ENCODE assay signal across 9 cellular contexts in genomic region chr2:105775809-105776559, GRCh38. TPM values are rescaled to one million over a fixed set of nuclear protein-coding genes. Genes with fewer than 3 reads are reported as not detected.
DNase-seq lines count a peak whose midpoint lies in the region; ATAC-seq, FAIRE-seq and TF ChIP-seq lines count a peak whose summit lies in the region.
"Had no signal": no experiment of that assay in that cellular context is flagged by ENCODE, and none has a peak within 500 bp of the region (broad histone marks: within the 10 kb centered on the region; RNA-seq: fewer than 3 reads in every experiment).

No MANE protein-coding gene starts in this region.

- H3K9me2 ChIP-seq in MM.1S (replicated peaks; ENCODE audit: insufficient read depth, low read length) = no peaks in the 10 kb centered on the region

- H3K27me3 ChIP-seq in MM.1S (replicated peaks; ENCODE audit: insufficient read depth, low read length) = no peaks in the 10 kb centered on the region
- H3K27me3 ChIP-seq in left ventricle myocardium inferior (ENCODE audit: low read depth) = no peaks in the 10 kb centered on the region

- peak overlapping the region; percentile 57 for H3K4me2 ChIP-seq in MM.1S (ENCODE audit: low read depth, low read length)

- H3K27me3 Mint-ChIP-seq in Calu3 (ENCODE audit: unreplicated experiment) = no peaks in the 10 kb centered on the region

- peaks cover 17% of the 10 kb centered on the region for H3K4me1 Mint-ChIP-seq in Calu3 (ENCODE audit: low read depth, unreplicated experiment)

- no TSS peak for BruUV-seq in Calu3 (replicated peaks; lab: Mats Ljungman, UMichigan)

- peaks cover 13% of the 10 kb centered on the region for H3K36me3 Mint-ChIP-seq in Calu3 (ENCODE audit: insufficient read depth, unreplicated experiment)

- CTCF ChIA-PET in Calu3 (lab: Charles Lee) = no interaction called here

- H3K4me1 ChIP-seq in MM.1S (ENCODE audit: low read length) = peaks cover 38% of the 10 kb centered on the region
- peaks cover 89% of the 10 kb centered on the region for H3K4me1 ChIP-seq in left ventricle myocardium inferior
- peaks cover 10 to 24% of the 10 kb centered on the region in 2 donors for H3K4me1 ChIP-seq in kidney (ENCODE audit: control insufficient read depth in 1 of 2, insufficient read depth in 1 of 2, low read depth in 1 of 2, low read length in 2 of 2)

- peaks cover 22% of the 10 kb centered on the region for H3F3A ChIP-seq in MM.1S (ENCODE audit: insufficient read depth, low read length)

- TF ChIP-seq CTCF in MM.1S (IDR thresholded peaks at IDR 0.05; ENCODE audit: low read length) = no peak
- TF ChIP-seq CTCF in left ventricle myocardium inferior (IDR thresholded peaks at IDR 0.05; ENCODE audit: borderline replicate concordance) = no peak
- TF ChIP-seq CTCF in kidney (IDR thresholded peaks at IDR 0.05; ENCODE audit: borderline replicate concordance, extremely low read depth, insufficient read depth) = no peak
- TF ChIP-seq CTCF in Calu3 (IDR thresholded peaks at IDR 0.05; ENCODE audit: unreplicated experiment) = no peak

- H3K4me3 ChIP-seq in MM.1S (ENCODE audit: low read length) (peak overlapping the region; percentile 26; the same call in 1 of the 2 replicates), left ventricle myocardium inferior (no peak overlapping the region), kidney (ENCODE audit: low read length in 2 of 2) (no peak overlapping the region)

- H3K9ac ChIP-seq in MM.1S (ENCODE audit: low read length) = peak overlapping the region; percentile 34; the same call in 1 of the 2 replicates
- no peak overlapping the region for H3K9ac ChIP-seq in kidney (ENCODE audit: low read length in 2 of 2)

- peaks cover 100% of the 10 kb centered on the region for H3K79me2 ChIP-seq in MM.1S (ENCODE audit: low read length)

- no peaks in the 10 kb centered on the region for H3K36me3 ChIP-seq in MM.1S (replicated peaks; ENCODE audit: insufficient read depth, low read length)
- no peaks in the 10 kb centered on the region for H3K36me3 ChIP-seq in left ventricle myocardium inferior
- H3K36me3 ChIP-seq in kidney (ENCODE audit: control insufficient read depth in 1 of 2, insufficient read depth in 2 of 2, low read length in 2 of 2) = no peaks in the 10 kb centered on the region

- peak overlapping the region; percentile 89; the same call in 1 of the 2 replicates for H3K27ac ChIP-seq in MM.1S (ENCODE audit: low read length)
- H3K27ac ChIP-seq in left ventricle myocardium inferior (replicated peaks) = peak overlapping the region; percentile 52
- H3K27ac ChIP-seq in kidney (ENCODE audit: low read depth in 2 of 2, low read length in 2 of 2) = no peak overlapping the region

- peak; percentile 44 for ATAC-seq in GM21528 (IDR thresholded peaks at IDR 0.05; ENCODE audit: low FRiP score, unreplicated experiment)

- no peak overlapping the region for H3K4me3 Mint-ChIP-seq in Calu3 (ENCODE audit: low read depth, unreplicated experiment)

- FAIRE-seq in kidney (lab: Jason Lieb, UNC) = no peak
- FAIRE-seq: endometrium had no signal

- H3K9me3 Mint-ChIP-seq in Calu3 (ENCODE audit: low read depth, unreplicated experiment) = no peaks in the 10 kb centered on the region

- peaks cover 21% of the 10 kb centered on the region; the same call in 1 of the 2 replicates for H4K20me1 ChIP-seq in MM.1S (ENCODE audit: insufficient read depth, low read length)

- H3K9me3 ChIP-seq in MM.1S (replicated peaks; ENCODE audit: insufficient read depth, low read length) (no peaks in the 10 kb centered on the region), left ventricle myocardium inferior (replicated peaks) (no peaks in the 10 kb centered on the region), kidney (ENCODE audit: control insufficient read depth in 1 of 2, low read length in 2 of 2) (no peaks in the 10 kb centered on the region)

- DNase-seq in GM04504 (ENCODE audit: low read depth) (peak; percentile 24), MM.1S (no peak), left ventricle myocardium inferior (no peak), HCEC 1CT (no peak), kidney (no peak), NCI-H1436 treated with DMSO at 0.1 percent for 48 hours (lab: John Stamatoyannopoulos, UW) (no peak), Calu3 (no peak)

- no peak overlapping the region for H3K27ac Mint-ChIP-seq in Calu3 (ENCODE audit: unreplicated experiment)

- H2AFZ ChIP-seq in MM.1S (ENCODE audit: low read length) = no peak overlapping the region

- intact Hi-C loops in left ventricle myocardium inferior (cut with micrococcal nuclease) = no loop called here
- intact Hi-C loops in kidney (cut with DNase I) = no loop called here
- intact Hi-C loops in Calu3 (cut with micrococcal nuclease; ENCODE audit: unreplicated experiment) = no loop called here

RNA-seq across cellular contexts. Expression of gene NCK2, which starts 31.3 kb away (rescaled TPM):
- 24.7 TPM for total RNA-seq in left ventricle myocardium inferior
- total RNA-seq in kidney = 52.9 TPM
- polyA plus RNA-seq in kidney (ENCODE audit: insufficient read depth, low read depth, low replicate concordance) = 22.8 TPM
- total RNA-seq in Calu3 (2022) = 88.6 and 96.9 TPM in 2 replicates

Comparison
In these comparisons a context has a peak if more than half of its experiments do, and no peak if none do; other contexts are left out.
1. H3K27ac ChIP-seq: peak in MM.1S (single experiment) and left ventricle myocardium inferior (single experiment); none in kidney (0 of 2).